In genomic region chr10:69179089-69179742, GRCh38 we compare ENCODE assay signal across 1 cellular context.
TF ChIP-seq lines count a peak whose summit lies in the region.

No MANE protein-coding gene starts in this region.

TF ChIP-seq in K562, 482 proteins besides CTCF, POLR2A, EP300 and RAD21 (continued from another document and continues in another):
- TF ChIP-seq ZBTB40 (IDR thresholded peaks at IDR 0.05) = no peak
- TF ChIP-seq ZBTB40 (CRISPR knock-in tag; IDR thresholded peaks at IDR 0.05) = no peak
- no peak for TF ChIP-seq RBM17 (IDR thresholded peaks at IDR 0.05; ENCODE audit: borderline replicate concordance, low read depth, low read length)
- TF ChIP-seq RNF2 (IDR thresholded peaks at IDR 0.05) = no peak
- TF ChIP-seq ZNF655 (CRISPR knock-in tag; IDR thresholded peaks at IDR 0.05) = no peak
- TF ChIP-seq ZBTB26 (CRISPR knock-in tag; IDR thresholded peaks at IDR 0.05) = no peak
- peak; percentile 94 for TF ChIP-seq ZNF121 (CRISPR knock-in tag; conservative IDR thresholded peaks at IDR 0.05)
- no peak for TF ChIP-seq MBD1 (CRISPR knock-in tag; IDR thresholded peaks at IDR 0.05)
- no peak for TF ChIP-seq REST (CRISPR knock-in tag; IDR thresholded peaks at IDR 0.05; ENCODE audit: low read depth)
- TF ChIP-seq HOXB6 (CRISPR knock-in tag; IDR thresholded peaks at IDR 0.05; ENCODE audit: borderline replicate concordance) = no peak
- no peak for TF ChIP-seq ZNF165 (CRISPR knock-in tag; IDR thresholded peaks at IDR 0.05; ENCODE audit: borderline replicate concordance)
- peak; percentile 28; the same call in 1 of the 2 replicates for TF ChIP-seq FOXJ2 (tag; IDR thresholded peaks at IDR 0.05)
- no peak for TF ChIP-seq KLF13 (tag; IDR thresholded peaks at IDR 0.05; ENCODE audit: borderline replicate concordance, low read depth)
- TF ChIP-seq RBM15 (IDR thresholded peaks at IDR 0.05; ENCODE audit: insufficient read depth, low read length) = no peak
- TF ChIP-seq SNIP1 (IDR thresholded peaks at IDR 0.05; ENCODE audit: low read depth) = no peak
- no peak for TF ChIP-seq ZFPM2 (CRISPR knock-in tag; IDR thresholded peaks at IDR 0.05)
- TF ChIP-seq ZNF644 (tag; IDR thresholded peaks at IDR 0.05; ENCODE audit: low read depth) = no peak
- TF ChIP-seq TFAP4 (CRISPR knock-in tag; IDR thresholded peaks at IDR 0.05; ENCODE audit: borderline replicate concordance) = no peak
- TF ChIP-seq BCOR (IDR thresholded peaks at IDR 0.05) = peak; percentile 70
- TF ChIP-seq FOS (IDR thresholded peaks at IDR 0.05; ENCODE audit: extremely low read depth, insufficient read length) = no peak
- TF ChIP-seq OTX1 (CRISPR knock-in tag; IDR thresholded peaks at IDR 0.05) = no peak
- TF ChIP-seq ZNF274 (IDR thresholded peaks at IDR 0.05; ENCODE audit: borderline replicate concordance, low read depth, low read length) = no peak
- 0 out of 2 replicates have a peak, but pooled peaks have one; percentile 51 for TF ChIP-seq ZSCAN29 (IDR thresholded peaks at IDR 0.05)
- TF ChIP-seq CREB3L1 (IDR thresholded peaks at IDR 0.05; ENCODE audit: borderline replicate concordance, low read depth) = no peak; the same call in 1 of the 2 replicates
- no peak for TF ChIP-seq ZNF695 (CRISPR knock-in tag; IDR thresholded peaks at IDR 0.05)
- TF ChIP-seq RCOR1 (IDR thresholded peaks at IDR 0.05; ENCODE audit: borderline replicate concordance in 1 of 2, low read depth in 2 of 2, low read length in 2 of 2) = peak in 1 of 2 experiments; percentile 49; a peak in 1 of 4 replicates
- TF ChIP-seq SMAD3 (CRISPR knock-in tag; conservative IDR thresholded peaks at IDR 0.05) = 0 out of 2 replicates have a peak, but pooled peaks have one; percentile 1
- peak; percentile 70; the same call in 1 of the 2 replicates for TF ChIP-seq KLF1 (tag; IDR thresholded peaks at IDR 0.05)
- TF ChIP-seq CREM (IDR thresholded peaks at IDR 0.05; ENCODE audit: low read depth) = peak; percentile 88
- TF ChIP-seq STAT5B (CRISPR knock-in tag; IDR thresholded peaks at IDR 0.05) = no peak
- TF ChIP-seq POU5F1 (IDR thresholded peaks at IDR 0.05; ENCODE audit: borderline replicate concordance, low read depth, low read length, partially characterized antibody) = no peak
- TF ChIP-seq ZNF707 (CRISPR knock-in tag; conservative IDR thresholded peaks at IDR 0.05) = no peak
- TF ChIP-seq TBP (optimal IDR thresholded peaks at IDR 0.05; ENCODE audit: low read depth, low read length) = no peak
- peak; percentile 89 for TF ChIP-seq CREB1 (IDR thresholded peaks at IDR 0.05)
- TF ChIP-seq CREB1 (CRISPR knock-in tag; IDR thresholded peaks at IDR 0.05) = no peak
- TF ChIP-seq HCFC1 (IDR thresholded peaks at IDR 0.05; ENCODE audit: low read depth, low read length) = no peak
- no peak for TF ChIP-seq PATZ1 (CRISPR knock-in tag; IDR thresholded peaks at IDR 0.05; ENCODE audit: borderline replicate concordance)
- TF ChIP-seq DMBX1 (CRISPR knock-in tag; IDR thresholded peaks at IDR 0.05; ENCODE audit: borderline replicate concordance) = no peak
- TF ChIP-seq IRF9 (tag; IDR thresholded peaks at IDR 0.05) = no peak
